In the genomic region with DNA sequence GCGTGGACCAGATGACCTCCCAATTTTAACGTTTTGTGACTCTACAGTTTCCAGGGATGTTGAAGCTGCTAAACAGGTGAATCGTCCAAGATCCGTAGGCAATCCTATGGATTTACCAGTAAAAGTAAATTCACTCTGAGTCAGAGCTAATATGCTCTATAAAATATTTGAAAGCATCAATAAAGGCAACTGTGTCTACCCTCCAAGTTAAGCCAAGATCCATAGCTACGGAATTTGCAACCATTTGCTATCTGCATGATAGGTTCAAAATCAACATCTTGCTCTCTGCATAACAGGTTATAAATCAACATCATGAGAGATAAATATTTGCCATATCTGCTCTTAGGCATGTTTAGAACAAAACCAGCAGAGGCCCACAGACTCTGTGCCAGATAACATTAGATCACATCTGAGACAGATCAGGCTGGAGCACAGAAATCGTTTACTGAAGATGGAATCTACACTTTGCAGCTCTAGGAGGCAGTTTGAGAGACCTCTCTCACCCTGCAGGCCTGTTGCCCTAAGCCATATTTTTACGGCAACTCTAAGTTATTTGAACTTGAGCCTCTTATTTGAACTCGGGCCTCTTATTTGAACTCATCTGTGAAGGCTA, we compare ENCODE assay signal across 1 cellular context.
TF ChIP-seq lines count a peak whose summit lies in the region.

No MANE protein-coding gene starts in this region.

TF ChIP-seq in H1, 55 proteins besides CTCF, POLR2A, EP300 and RAD21:
- no peak for TF ChIP-seq NANOG (IDR thresholded peaks at IDR 0.05; ENCODE audit: insufficient read depth, low read depth, low read length, poor library complexity, severe bottlenecking)
- TF ChIP-seq CBX5 (IDR thresholded peaks at IDR 0.05; ENCODE audit: low read depth, low read length): no peak
- no peak for TF ChIP-seq FOSL1 (IDR thresholded peaks at IDR 0.05; ENCODE audit: insufficient read depth, low read depth, low read length)
- no peak for TF ChIP-seq SP4 (IDR thresholded peaks at IDR 0.05; ENCODE audit: low read length)
- no peak for TF ChIP-seq KDM5A (IDR thresholded peaks at IDR 0.05; ENCODE audit: low read length)
- no peak for TF ChIP-seq TEAD4 (IDR thresholded peaks at IDR 0.05; ENCODE audit: low read depth, low read length)
- TF ChIP-seq BACH1 (IDR thresholded peaks at IDR 0.05; ENCODE audit: low read length): no peak
- TF ChIP-seq PHF8 (conservative IDR thresholded peaks at IDR 0.05; ENCODE audit: low read depth, low read length): no peak
- TF ChIP-seq CTBP2 (IDR thresholded peaks at IDR 0.05; ENCODE audit: borderline replicate concordance, insufficient read depth, insufficient read length, low read length): no peak
- no peak for TF ChIP-seq EGR1 (IDR thresholded peaks at IDR 0.05; ENCODE audit: borderline replicate concordance, low read depth, low read length)
- no peak for TF ChIP-seq NRF1 (IDR thresholded peaks at IDR 0.05; ENCODE audit: low read depth, low read length)
- no peak for TF ChIP-seq BCL11A (IDR thresholded peaks at IDR 0.05; ENCODE audit: low read depth in 2 of 2, low read length in 2 of 2)
- TF ChIP-seq SAP30 (IDR thresholded peaks at IDR 0.05; ENCODE audit: insufficient read depth, insufficient replicate concordance, low read length): no peak
- TF ChIP-seq BRCA1 (IDR thresholded peaks at IDR 0.05; ENCODE audit: low read depth, low read length): no peak
- TF ChIP-seq RXRA (IDR thresholded peaks at IDR 0.05; ENCODE audit: insufficient read depth, low read depth, low read length): no peak
- no peak for TF ChIP-seq POLR2AphosphoS5 (IDR thresholded peaks at IDR 0.05; ENCODE audit: low read depth, low read length)
